ENCODE assay signal across 8 cellular contexts in the genomic region with DNA sequence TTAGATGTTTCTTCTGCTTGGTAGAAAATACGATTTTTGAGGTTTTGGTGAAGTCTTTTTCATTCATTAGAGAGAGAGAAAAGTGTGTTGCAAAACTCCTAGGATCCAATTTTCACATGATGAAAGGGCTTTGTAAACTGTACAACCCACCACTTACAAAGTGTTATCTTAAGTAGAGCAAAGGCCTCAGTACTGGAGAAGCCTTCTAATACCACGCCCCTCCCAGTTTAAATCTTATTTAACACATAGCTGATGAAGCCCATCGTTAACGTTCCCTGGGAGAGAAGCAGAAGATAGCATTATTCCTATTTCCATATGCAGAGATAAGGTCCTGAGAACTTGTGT. TPM values are rescaled to one million over a fixed set of nuclear protein-coding genes. Genes with fewer than 3 reads are reported as not detected.
A peak's percentile ranks its signal among the peaks of the same experiment; 100 is the strongest.
DNase-seq lines count a peak whose midpoint lies in the region; ATAC-seq lines count a peak whose summit lies in the region.

No MANE protein-coding gene starts in this region.

- H3K4me1 ChIP-seq in NT2/D1 (ENCODE audit: insufficient read depth, insufficient read length): no peaks in the 10 kb centered on the region

- no peaks in the 10 kb centered on the region for H3K36me3 ChIP-seq in NT2/D1 (ENCODE audit: insufficient read depth, insufficient read length, low read length)

- H3K9me3 ChIP-seq in NT2/D1 (ENCODE audit: insufficient read depth, low read length): peaks cover 5% of the 10 kb centered on the region; the same call in 1 of the 2 replicates

- no peak for DNase-seq in activated CD4-positive, CD25-positive, alpha-beta regulatory T cell treated with anti-CD3 and anti-CD28 coated beads, Interleukin-2, amount 50 U/mL, for 72 hours
- DNase-seq in NT2/D1 (ENCODE audit: low read depth, low spot score): no peak
- no peak for DNase-seq in effector memory CD8-positive, alpha-beta T cell
- DNase-seq in naive thymus-derived CD8-positive, alpha-beta T cell: no peak
- no peak for DNase-seq in stimulated activated naive CD4-positive, alpha-beta T cell (lab: John Stamatoyannopoulos, UW)
- DNase-seq in HCEC 1CT: no peak
- DNase-seq in SIG-M5 treated with dmso at 0.1 percent for 504 hours (lab: John Stamatoyannopoulos, UW; ENCODE audit: unreplicated experiment): no peak

- POLR2A ChIA-PET in naive thymus-derived CD8-positive, alpha-beta T cell (lab: Charles Lee): interaction anchor here (0.8 to 4.6 kb wide), 14 partner anchors 11 to 1381 kb away, joined by 3 to 68 read pairs (median 6); a partner anchor contains a TSS

- H3K4me3 Mint-ChIP-seq in effector memory CD8-positive, alpha-beta T cell: peak overlapping the region; percentile 85
- peak overlapping the region; percentile 70 to 85 (median 82) for H3K4me3 Mint-ChIP-seq in naive thymus-derived CD8-positive, alpha-beta T cell

- H3K27ac Mint-ChIP-seq in effector memory CD8-positive, alpha-beta T cell: peak overlapping the region in 1 of 2 donors; percentile 72
- peak overlapping the region in 9 of 10 donors; percentile 52 to 86 (median 78) for H3K27ac Mint-ChIP-seq in naive thymus-derived CD8-positive, alpha-beta T cell

- H3K4me1 Mint-ChIP-seq in effector memory CD8-positive, alpha-beta T cell (ENCODE audit: low read depth in 2 of 2): peaks cover 7 to 11% of the 10 kb centered on the region in 2 donors
- peaks cover 4 to 26% (median 20%) of the 10 kb centered on the region in 4 donors for H3K4me1 Mint-ChIP-seq in naive thymus-derived CD8-positive, alpha-beta T cell

- H3K4me3 ChIP-seq in NT2/D1 (ENCODE audit: insufficient read length, low read depth): peak overlapping the region; percentile 27

- ATAC-seq in activated CD4-positive, CD25-positive, alpha-beta regulatory T cell treated with anti-CD3 and anti-CD28 coated beads, Interleukin-2, amount 50 U/mL, for 24 hours: peak; percentile 9 to 10
- peak; percentile 23 for ATAC-seq in effector memory CD8-positive, alpha-beta T cell (replicated peaks)
- ATAC-seq in naive thymus-derived CD8-positive, alpha-beta T cell: peak; percentile 19

- H3K9me3 Mint-ChIP-seq in effector memory CD8-positive, alpha-beta T cell: no peaks in the 10 kb centered on the region
- H3K9me3 Mint-ChIP-seq in naive thymus-derived CD8-positive, alpha-beta T cell: no peaks in the 10 kb centered on the region

- H3K27me3 Mint-ChIP-seq in effector memory CD8-positive, alpha-beta T cell: no peaks in the 10 kb centered on the region
- H3K27me3 Mint-ChIP-seq in naive thymus-derived CD8-positive, alpha-beta T cell: no peaks in the 10 kb centered on the region

- H3K9ac ChIP-seq in NT2/D1 (ENCODE audit: insufficient read length, low read depth): no peak overlapping the region

- H3K27me3 ChIP-seq in NT2/D1 (ENCODE audit: insufficient read depth, insufficient read length): peaks cover 33% of the 10 kb centered on the region

- peaks cover 8% of the 10 kb centered on the region for H3K36me3 Mint-ChIP-seq in effector memory CD8-positive, alpha-beta T cell (ENCODE audit: insufficient read depth)
- no peaks in the 10 kb centered on the region for H3K36me3 Mint-ChIP-seq in naive thymus-derived CD8-positive, alpha-beta T cell

RNA-seq across cellular contexts. Expression of a gene that starts 0.9 kb away (rescaled TPM):
- total RNA-seq in naive thymus-derived CD8-positive, alpha-beta T cell: 1 to 10 TPM; 2.5 to 4.3 TPM
- 1 to 10 TPM in 1 of 3 donors, under 1 TPM in 2; 0.14 to 1.4 (median 0.54) TPM for polyA plus RNA-seq in naive thymus-derived CD8-positive, alpha-beta T cell

RNA-seq across cellular contexts. Expression of a gene that starts 26.8 kb away (rescaled TPM):
- total RNA-seq in naive thymus-derived CD8-positive, alpha-beta T cell: 10 to 100 TPM; 84.6 to 93.6 TPM
- polyA plus RNA-seq in naive thymus-derived CD8-positive, alpha-beta T cell: 10 to 100 TPM; 61.0 to 77.1 (median 62.7) TPM
